9 cellular contexts compared by ENCODE assay signal in genomic region chr16:88430524-88431446, GRCh38. TPM values are rescaled to one million over a fixed set of nuclear protein-coding genes. Genes with fewer than 3 reads are reported as not detected.
DNase-seq lines count a peak whose midpoint lies in the region; ATAC-seq, FAIRE-seq and TF ChIP-seq lines count a peak whose summit lies in the region.
"Had no signal": no experiment of that assay in that cellular context is flagged by ENCODE, and none has a peak within 500 bp of the region (broad histone marks: within the 10 kb centered on the region; RNA-seq: fewer than 3 reads in every experiment).

No MANE protein-coding gene starts in this region.

- H3K4me1 ChIP-seq in A673 (ENCODE audit: insufficient read depth, low read length, poor library complexity, severe bottlenecking) (no peaks in the 10 kb centered on the region), pancreas (no peaks in the 10 kb centered on the region)
- peaks cover 11% of the 10 kb centered on the region for H3K4me1 ChIP-seq in effector memory CD4-positive, alpha-beta T cell (ENCODE audit: control insufficient read depth, insufficient read depth, low read length, poor library complexity, severe bottlenecking)

- H3K27ac Mint-ChIP-seq in activated CD4-positive, alpha-beta T cell treated with anti-CD3 and anti-CD28 coated beads, Interleukin-2, amount 10 ng/mL, durations not matched to agents 24 days and 14 days: no peak overlapping the region
- H3K27ac Mint-ChIP-seq in type B pancreatic cell: no peak overlapping the region

- 14% methylated on average over 70 to 80 of the region's 80 CpGs for WGBS in pancreas, 2 donors

- H3K9me3 Mint-ChIP-seq in activated CD4-positive, alpha-beta T cell treated with anti-CD3 and anti-CD28 coated beads, Interleukin-2, amount 10 ng/mL, durations not matched to agents 24 days and 14 days: no peaks in the 10 kb centered on the region
- H3K9me3 Mint-ChIP-seq in type B pancreatic cell: no peaks in the 10 kb centered on the region

- FAIRE-seq in pancreas (lab: Jason Lieb, UNC): no peak
- no peak for FAIRE-seq in D721Med (lab: Jason Lieb, UNC)

- peak; percentile 47 for ATAC-seq in GM21717 (IDR thresholded peaks at IDR 0.05; ENCODE audit: unreplicated experiment)
- ATAC-seq in pancreas: peak; percentile 26 to 47 (median 38)

- DNase-seq in A673 (ENCODE audit: low spot score) (no peak), pancreas (no peak), D721Med (ENCODE audit: insufficient read length, low spot score) (no peak), islet precursor cell (no peak), type B pancreatic cell (ENCODE audit: extremely low spot score, unreplicated experiment) (no peak)
- DNase-seq in activated CD4-positive, alpha-beta T cell treated with anti-CD3 and anti-CD28 coated beads, Interleukin-2, amount 10 ng/mL, durations not matched to agents 24 days and 14 days: peak; percentile 82
- no peak for DNase-seq in effector memory CD4-positive, alpha-beta T cell

- H3K36me3 Mint-ChIP-seq in activated CD4-positive, alpha-beta T cell treated with anti-CD3 and anti-CD28 coated beads, Interleukin-2, amount 10 ng/mL, durations not matched to agents 24 days and 14 days (ENCODE audit: low read depth): no peaks in the 10 kb centered on the region
- no peaks in the 10 kb centered on the region for H3K36me3 Mint-ChIP-seq in type B pancreatic cell

- H3K4me3 ChIP-seq in A673 (ENCODE audit: low read depth, low read length, poor library complexity, severe bottlenecking) (peak overlapping the region; percentile 24), pancreas (peak overlapping the region; percentile 7 to 46 (median 26))
- H3K4me3 ChIP-seq in effector memory CD4-positive, alpha-beta T cell (ENCODE audit: insufficient read depth, low read depth, low read length, poor library complexity, severe bottlenecking): peak overlapping the region; percentile 63

- H3K27me3 Mint-ChIP-seq in activated CD4-positive, alpha-beta T cell treated with anti-CD3 and anti-CD28 coated beads, Interleukin-2, amount 10 ng/mL, durations not matched to agents 24 days and 14 days: peaks cover 10% of the 10 kb centered on the region
- H3K27me3 Mint-ChIP-seq in type B pancreatic cell: no peaks in the 10 kb centered on the region

- intact Hi-C loops in A673 (cut with micrococcal nuclease; ENCODE audit: unreplicated experiment) (loop anchor here (10.0 kb wide), 1 partner anchor 476 kb away; the partner anchor contains the start of gene BANP), pancreas (cut with DNase I) (loop anchor here in 1 of 3 donors (10.0 kb wide), 1 partner anchor 236 kb away; no protein-coding TSS in a partner anchor)
- intact Hi-C loops in activated CD4-positive, alpha-beta T cell treated with anti-CD3 and anti-CD28 coated beads, Interleukin-2, amount 10 ng/mL, durations not matched to agents 24 days and 14 days (cut with micrococcal nuclease): loop anchor here (10.0 kb wide), 1 partner anchor 656 kb away; no protein-coding TSS in a partner anchor

- H3K9me3 ChIP-seq in A673 (ENCODE audit: low read depth, low read length, poor library complexity, severe bottlenecking): no peaks in the 10 kb centered on the region
- no peaks in the 10 kb centered on the region for H3K9me3 ChIP-seq in effector memory CD4-positive, alpha-beta T cell (ENCODE audit: control insufficient read depth, low read length)
- H3K9me3 ChIP-seq in pancreas: no peaks in the 10 kb centered on the region

- H3K4me3 Mint-ChIP-seq in activated CD4-positive, alpha-beta T cell treated with anti-CD3 and anti-CD28 coated beads, Interleukin-2, amount 10 ng/mL, durations not matched to agents 24 days and 14 days: peak overlapping the region; percentile 68
- H3K4me3 Mint-ChIP-seq in type B pancreatic cell: no peak overlapping the region

- peaks cover 2% of the 10 kb centered on the region for H3K4me1 Mint-ChIP-seq in activated CD4-positive, alpha-beta T cell treated with anti-CD3 and anti-CD28 coated beads, Interleukin-2, amount 10 ng/mL, durations not matched to agents 24 days and 14 days
- no peaks in the 10 kb centered on the region for H3K4me1 Mint-ChIP-seq in type B pancreatic cell (ENCODE audit: unreplicated experiment)

- no peak for TF ChIP-seq CTCF in A673 (conservative IDR thresholded peaks at IDR 0.05; ENCODE audit: low read depth, low read length)
- no peak for TF ChIP-seq CTCF in pancreas (IDR thresholded peaks at IDR 0.05)
- TF ChIP-seq CTCF in D721Med (IDR thresholded peaks at IDR 0.05; ENCODE audit: insufficient read depth, missing control alignments): no peak
- TF ChIP-seq CTCF in type B pancreatic cell (conservative IDR thresholded peaks at IDR 0.05): no peak

- CTCF ChIA-PET in A673 (lab: Charles Lee): no interaction called here

- H3K36me3 ChIP-seq in A673 (ENCODE audit: insufficient read depth, low read length, poor library complexity, severe bottlenecking): no peaks in the 10 kb centered on the region
- H3K36me3 ChIP-seq in effector memory CD4-positive, alpha-beta T cell (ENCODE audit: control insufficient read depth, insufficient read depth, low read length): no peaks in the 10 kb centered on the region
- no peaks in the 10 kb centered on the region for H3K36me3 ChIP-seq in pancreas

- BruUV-seq in A673 (replicated peaks; lab: Mats Ljungman, UMichigan): no TSS peak

- POLR2A ChIA-PET in A673 (lab: Charles Lee; ENCODE audit: low non-redundant PET): interaction anchor here (0.6 kb wide), 1 partner anchor 650 kb away, joined by 4 read pairs; no protein-coding TSS in a partner anchor

- H3K27ac ChIP-seq in A673 (ENCODE audit: low read depth, low read length, poor library complexity, severe bottlenecking) (no peak overlapping the region), pancreas (no peak overlapping the region)
- no peak overlapping the region for H3K27ac ChIP-seq in effector memory CD4-positive, alpha-beta T cell (ENCODE audit: insufficient read depth, low read length, poor library complexity, severe bottlenecking)
- H3K27ac ChIP-seq: VCaP had no signal

- peaks cover 36% of the 10 kb centered on the region for H3K27me3 ChIP-seq in A673 (replicated peaks; ENCODE audit: insufficient read depth, low read depth, low read length, poor library complexity)
- H3K27me3 ChIP-seq in effector memory CD4-positive, alpha-beta T cell (replicated peaks; ENCODE audit: control insufficient read depth, insufficient read depth, low read length, poor library complexity, severe bottlenecking): no peaks in the 10 kb centered on the region
- peaks cover 0 to 7% (median 0%) of the 10 kb centered on the region in 4 donors for H3K27me3 ChIP-seq in pancreas

RNA-seq across cellular contexts. Expression of gene ZFPM1, which starts 22.3 kb away (rescaled TPM):
- total RNA-seq in A673 (2021) (5.6 and 6.7 TPM in 2 replicates), pancreas (10 to 100 TPM; 14.2 to 20.4 (median 19.3) TPM), type B pancreatic cell (ENCODE audit: low replicate concordance) (24.0 and 26.7 TPM in 2 replicates)
- 17.9 and 19.3 TPM in 2 replicates for total RNA-seq in activated CD4-positive, alpha-beta T cell treated with anti-CD3 and anti-CD28 coated beads, Interleukin-2, amount 10 ng/mL, durations not matched to agents 24 days and 14 days
- polyA plus RNA-seq in pancreas: 10 to 100 TPM in 1 of 2 donors, 1 to 10 TPM in 1; 3.6 to 22.5 TPM

RNA-seq across cellular contexts. Expression of gene ZNF469, which starts 48.0 kb away (rescaled TPM):
- total RNA-seq in A673 (2021): 0.09 and 0.11 TPM in 2 replicates
- total RNA-seq in activated CD4-positive, alpha-beta T cell treated with anti-CD3 and anti-CD28 coated beads, Interleukin-2, amount 10 ng/mL, durations not matched to agents 24 days and 14 days: 0.57 and 0.63 TPM in 2 replicates
- 1 to 10 TPM in 1 of 6 donors, under 1 TPM in 5; 0.20 to 2.0 (median 0.39) TPM for total RNA-seq in pancreas
- polyA plus RNA-seq in pancreas: under 1 TPM; 0.14 to 0.34 TPM
- total RNA-seq in type B pancreatic cell (ENCODE audit: low replicate concordance): 0.43 and 1.5 TPM in 2 replicates
